ENCODE assay signal across 12 cellular contexts in the genomic region with DNA sequence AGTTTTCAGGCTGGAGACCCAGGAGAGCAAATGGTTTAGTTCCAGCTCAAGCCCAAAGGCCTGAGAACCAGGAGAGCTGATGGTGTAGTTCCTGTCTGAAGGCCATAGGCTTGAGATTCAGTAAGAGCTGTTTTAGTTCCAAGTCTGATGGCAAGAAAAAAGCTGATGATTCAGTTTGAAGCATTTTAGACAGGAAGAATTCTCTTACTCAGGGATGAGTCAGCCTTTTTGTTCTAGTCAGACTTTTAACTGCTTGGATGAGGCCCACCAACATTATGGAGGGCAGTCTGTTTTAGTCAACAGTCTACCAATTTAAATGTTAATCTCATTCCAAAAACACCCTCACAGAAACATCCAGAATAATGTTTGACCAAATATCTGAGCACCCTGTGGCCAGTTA. TPM values are rescaled to one million over a fixed set of nuclear protein-coding genes. Genes with fewer than 3 reads are reported as not detected.
A peak's percentile ranks its signal among the peaks of the same experiment; 100 is the strongest.
DNase-seq lines count a peak whose midpoint lies in the region; ATAC-seq and TF ChIP-seq lines count a peak whose summit lies in the region.
"Had no signal": no experiment of that assay in that cellular context is flagged by ENCODE, and none has a peak within 500 bp of the region (broad histone marks: within the 10 kb centered on the region; RNA-seq: fewer than 3 reads in every experiment).

No MANE protein-coding gene starts in this region.

- H2BK5ac ChIP-seq in IMR-90 (ENCODE audit: low read depth, low read length, poor library complexity, severe bottlenecking) = peak overlapping the region; percentile 89

- no peak for TF ChIP-seq RAD21 in IMR-90 (IDR thresholded peaks at IDR 0.05; ENCODE audit: low read length)

- no peak for TF ChIP-seq POLR2A in IMR-90 (IDR thresholded peaks at IDR 0.05; ENCODE audit: low read depth, low read length)

- dilution Hi-C loops in IMR-90 (cut with HindIII; ENCODE audit: low sequenced_read_pairs, unreplicated experiment) = no loop called here

- peak overlapping the region; percentile 46; the same call in 1 of the 2 replicates for H2BK20ac ChIP-seq in IMR-90 (ENCODE audit: low read depth, low read length)

- H3K18ac ChIP-seq in IMR-90 (ENCODE audit: low read depth, low read length) = no peak overlapping the region

- peaks cover 3% of the 10 kb centered on the region for H3K9me1 ChIP-seq in IMR-90 (ENCODE audit: insufficient read depth, low read length)

- 0 out of 2 replicates have a peak overlapping the region, but pooled peaks have one; percentile 60 for H3K14ac ChIP-seq in IMR-90 (replicated peaks; ENCODE audit: low read depth, low read length)

- no peaks in the 10 kb centered on the region for H4K20me1 ChIP-seq in IMR-90 (ENCODE audit: insufficient read depth, low read length)

- CTCF ChIA-PET in IMR-90 (lab: Yijun Ruan, JAX) = interaction anchor here (0.6 kb wide), 1 partner anchor 87 kb away, joined by 3 read pairs; no protein-coding TSS in a partner anchor

- peak overlapping the region; percentile 42 for H3K27ac ChIP-seq in IMR-90 (ENCODE audit: insufficient read depth, low read length)
- H3K27ac ChIP-seq: KMS-11, neutrophil, SJCRH30 had no signal

- H4K8ac ChIP-seq in IMR-90 (ENCODE audit: low read depth in 2 of 2, low read length in 2 of 2) = peak overlapping the region in 1 of 2 experiments; percentile 43; a peak in 1 of 4 replicates

- no peak overlapping the region for H4K91ac ChIP-seq in IMR-90 (ENCODE audit: insufficient read depth, low read depth, low read length)

- peak overlapping the region; percentile 91; the same call in 1 of the 2 replicates for H3K23ac ChIP-seq in IMR-90 (ENCODE audit: low read depth, low read length)

- no peak for TF ChIP-seq CTCF in IMR-90 (conservative IDR thresholded peaks at IDR 0.05; ENCODE audit: low read depth, low read length)
- TF ChIP-seq CTCF in astrocyte of the cerebellum (IDR thresholded peaks at IDR 0.05; ENCODE audit: low read depth, low read length, missing control alignments) = no peak

- no peaks in the 10 kb centered on the region for H3K27me3 ChIP-seq in IMR-90 (ENCODE audit: control insufficient read depth, insufficient read depth, low read length)
- H3K27me3 ChIP-seq: SJCRH30 had no signal

- no peaks in the 10 kb centered on the region for H3K9me3 ChIP-seq in IMR-90 (ENCODE audit: control insufficient read depth, insufficient read depth, low read length)
- H3K9me3 ChIP-seq: neutrophil, SJCRH30 had no signal

- in situ Hi-C loops in IMR-90 (cut with MboI; ENCODE audit: low sequenced_read_pairs) = no loop called here
- in situ Hi-C loops in astrocyte of the cerebellum (cut with HindIII; ENCODE audit: low sequenced_read_pairs) = no loop called here

- H3K79me1 ChIP-seq in IMR-90 (ENCODE audit: low read depth in 1 of 2, low read length in 2 of 2) = peaks cover 10 to 32% of the 10 kb centered on the region in 2 experiments

- H2BK15ac ChIP-seq in IMR-90 (ENCODE audit: low read depth, low read length) = no peak overlapping the region

- intact Hi-C loops in IMR-90 (cut with micrococcal nuclease) = loop anchor here (5.0 kb wide), 2 partner anchors 68 to 132 kb away; a partner anchor contains a TSS

- no peak overlapping the region for H2AFZ ChIP-seq in IMR-90 (replicated peaks; ENCODE audit: low read length, poor library complexity)

- peak overlapping the region; percentile 71 for H2AK9ac ChIP-seq in IMR-90 (replicated peaks; ENCODE audit: low read depth, low read length, poor library complexity)

- no peak overlapping the region; the same call in 1 of the 2 replicates for H3K4me2 ChIP-seq in IMR-90 (ENCODE audit: low read depth, low read length)
- H3K4me2 ChIP-seq: KMS-11 had no signal

- H3K4me1 ChIP-seq in IMR-90 (ENCODE audit: control insufficient read depth, insufficient read depth, low read length) = no peaks in the 10 kb centered on the region

- no TSS peak for BruUV-seq in IMR-90 (replicated peaks; lab: Mats Ljungman, UMichigan)

- no peak overlapping the region for H3K4me3 ChIP-seq in IMR-90 (ENCODE audit: insufficient read depth, low read depth, low read length)
- no peak overlapping the region for H3K4me3 ChIP-seq in astrocyte of the cerebellum (ENCODE audit: low read depth, low read length)
- H3K4me3 ChIP-seq: SJCRH30 had no signal

- peaks cover 14% of the 10 kb centered on the region for H3K36me3 ChIP-seq in IMR-90 (ENCODE audit: control insufficient read depth, insufficient read depth, low read length)
- H3K36me3 ChIP-seq: SJCRH30 had no signal

- DNase-seq in Daoy (ENCODE audit: low read depth) (peak; percentile 74), IMR-90 (peak; percentile 92), astrocyte of the cerebellum (ENCODE audit: low read depth) (peak; percentile 26), lung microvascular endothelial cell (ENCODE audit: low read depth in 2 of 2) (peak; percentile 35 to 91), superior temporal gyrus (ENCODE audit: extremely low spot score) (no peak), activated gamma-delta T cell (lab: John Stamatoyannopoulos, UW) (no peak)
- DNase-seq: glutamatergic neuron, H7, SJCRH30 had no signal

- 0 out of 2 replicates have a peak overlapping the region, but pooled peaks have one; percentile 4 for H3K56ac ChIP-seq in IMR-90 (ENCODE audit: extremely low read depth, insufficient read depth, low read length)

- ATAC-seq in IMR-90 (ENCODE audit: low read depth) (peak; percentile 45), HG03442 (IDR thresholded peaks at IDR 0.05; ENCODE audit: unreplicated experiment) (no peak)

- 0 out of 2 replicates have a peak overlapping the region, but pooled peaks have one; percentile 36 for H2AK5ac ChIP-seq in IMR-90 (ENCODE audit: low read depth, low read length)

- POLR2A ChIA-PET in IMR-90 (lab: Charles Lee; ENCODE audit: unreplicated experiment) = interaction anchor here (0.6 kb wide), 1 partner anchor 45 kb away, joined by 3 read pairs; no protein-coding TSS in a partner anchor

- peak overlapping the region; percentile 60; the same call in 1 of the 2 replicates for H3K4ac ChIP-seq in IMR-90 (ENCODE audit: low read depth, low read length)

- peak overlapping the region; percentile 65; the same call in 1 of the 2 replicates for H2BK120ac ChIP-seq in IMR-90 (ENCODE audit: low read depth, low read length)

- H4K5ac ChIP-seq in IMR-90 (ENCODE audit: low read depth, low read length) = 0 out of 2 replicates have a peak overlapping the region, but pooled peaks have one; percentile 36

- H3K9ac ChIP-seq in IMR-90 (ENCODE audit: low read depth, low read length) = no peak overlapping the region
- H3K9ac ChIP-seq: KMS-11 had no signal

TF ChIP-seq in IMR-90, 13 proteins besides CTCF, POLR2A, EP300 and RAD21:
- peak; percentile 47 for TF ChIP-seq RCOR1 (IDR thresholded peaks at IDR 0.05; ENCODE audit: insufficient replicate concordance, low read length)
- peak; percentile 88 for TF ChIP-seq MAFK (IDR thresholded peaks at IDR 0.05; ENCODE audit: low read depth, low read length)
- TF ChIP-seq NFE2L2 (IDR thresholded peaks at IDR 0.05; ENCODE audit: low read depth, low read length) = peak; percentile 90
- 0 out of 2 replicates have a peak, but pooled peaks have one; percentile 24 for TF ChIP-seq BHLHE40 (IDR thresholded peaks at IDR 0.05; ENCODE audit: low read depth, low read length)
- peak; percentile 82 for TF ChIP-seq FOS (IDR thresholded peaks at IDR 0.05; ENCODE audit: low read depth, low read length)
- no peak for TF ChIP-seq CHD1 (IDR thresholded peaks at IDR 0.05; ENCODE audit: low read depth, low read length)

RNA-seq across cellular contexts. Expression of a gene that starts 2.5 kb away (rescaled TPM):
- 14.4 and 18.3 TPM in 2 replicates for total RNA-seq in Daoy (2014; rRNA removed; shearing (Covaris generic))
- 22.8 and 42.1 TPM in 2 replicates for total RNA-seq in IMR-90 (2012; rRNA removed)
- polyA plus RNA-seq in IMR-90 (2012; rRNA removed) = 12.8 and 13.1 TPM in 2 replicates
- polyA plus RNA-seq in IMR-90 (2012; cell fraction: cytosol; rRNA removed) = 2.2 and 4.8 TPM in 2 replicates
- 11.2 and 46.2 TPM in 2 replicates for polyA plus RNA-seq in IMR-90 (2012; cell fraction: nucleus; rRNA removed; ENCODE audit: low replicate concordance)
- 6.5 and 7.1 TPM in 2 replicates for total RNA-seq in lung microvascular endothelial cell

RNA-seq across cellular contexts. Expression of a gene that starts 10.4 kb away (rescaled TPM):
- not detected in 2 replicates for total RNA-seq in Daoy (2014; rRNA removed; shearing (Covaris generic))
- 0.54 and 0.83 TPM in 2 replicates for total RNA-seq in IMR-90 (2012; rRNA removed)
- polyA plus RNA-seq in IMR-90 (2012; rRNA removed) = 0.49 and 0.51 TPM in 2 replicates
- 0.27 and 0.32 TPM in 2 replicates for polyA plus RNA-seq in IMR-90 (2012; cell fraction: cytosol; rRNA removed)
- 0.12 and 0.21 TPM in 2 replicates for polyA plus RNA-seq in IMR-90 (2012; cell fraction: nucleus; rRNA removed; ENCODE audit: low replicate concordance)
- 0.20 and 0.22 TPM in 2 replicates for total RNA-seq in lung microvascular endothelial cell
- total RNA-seq: H7, SJCRH30 had no signal

RNA-seq across cellular contexts. Expression of a gene that starts 11.9 kb away (rescaled TPM):
- total RNA-seq in Daoy (2014; rRNA removed; shearing (Covaris generic)) = 11.4 and 12.4 TPM in 2 replicates
- total RNA-seq in IMR-90 (2012; rRNA removed) (6.3 and 6.9 TPM in 2 replicates), lung microvascular endothelial cell (4.1 and 5.0 TPM in 2 replicates)
- polyA plus RNA-seq in IMR-90 (2012; rRNA removed) = 3.3 and 3.9 TPM in 2 replicates
- 1.1 and 1.5 TPM in 2 replicates for polyA plus RNA-seq in IMR-90 (2012; cell fraction: cytosol; rRNA removed)
- 2.2 and 4.3 TPM in 2 replicates for polyA plus RNA-seq in IMR-90 (2012; cell fraction: nucleus; rRNA removed; ENCODE audit: low replicate concordance)

RNA-seq across cellular contexts. Expression of a gene that starts 17.4 kb away (rescaled TPM):
- total RNA-seq in Daoy (2014; rRNA removed; shearing (Covaris generic)) = 2.9 and 4.5 TPM in 2 replicates
- 4.7 and 5.7 TPM in 2 replicates for total RNA-seq in IMR-90 (2012; rRNA removed)
- 2.0 and 2.4 TPM in 2 replicates for polyA plus RNA-seq in IMR-90 (2012; rRNA removed)
- polyA plus RNA-seq in IMR-90 (2012; cell fraction: cytosol; rRNA removed) = 0.77 and 0.90 TPM in 2 replicates
- polyA plus RNA-seq in IMR-90 (2012; cell fraction: nucleus; rRNA removed; ENCODE audit: low replicate concordance) = 1.3 and 3.4 TPM in 2 replicates
- total RNA-seq in lung microvascular endothelial cell = 3.1 and 4.0 TPM in 2 replicates

RNA-seq across cellular contexts. Expression of a gene that starts 44.4 kb away (rescaled TPM):
- 17.8 and 21.7 TPM in 2 replicates for total RNA-seq in Daoy (2014; rRNA removed; shearing (Covaris generic))
- total RNA-seq in IMR-90 (2012; rRNA removed) (16.9 and 17.7 TPM in 2 replicates), lung microvascular endothelial cell (6.5 and 10.1 TPM in 2 replicates)
- polyA plus RNA-seq in IMR-90 (2012; rRNA removed) = 11.5 and 13.7 TPM in 2 replicates
- polyA plus RNA-seq in IMR-90 (2012; cell fraction: cytosol; rRNA removed) = 3.5 and 5.9 TPM in 2 replicates
- polyA plus RNA-seq in IMR-90 (2012; cell fraction: nucleus; rRNA removed; ENCODE audit: low replicate concordance) = 6.1 and 28.1 TPM in 2 replicates

Comparison
In these comparisons a context has a peak if more than half of its experiments do, and no peak if none do; other contexts are left out.
1. DNase-seq: peak in Daoy (single experiment), IMR-90 (single experiment), astrocyte of the cerebellum (single experiment) and lung microvascular endothelial cell (2 of 2); none in superior temporal gyrus (single experiment) and activated gamma-delta T cell (single experiment).